Comparison of ENCODE assay signal across 20 cellular contexts in genomic region chr18:77316013-77316412, GRCh38.
"Had no signal": no experiment of that assay in that cellular context is flagged by ENCODE, and none has a peak within 500 bp of the region (broad histone marks: within the 10 kb centered on the region; RNA-seq: fewer than 3 reads in every experiment).

No MANE protein-coding gene starts in this region.

- H3K27ac Mint-ChIP-seq: activated CD8-positive, alpha-beta T cell treated with anti-CD3 and anti-CD28 coated beads, Interleukin-2, amount 10 ng/mL, durations not matched to agents 7 days and 5 days; activated naive CD4-positive, alpha-beta T cell treated with anti-CD3 and anti-CD28 coated beads, Interleukin-2, amount 50 U/mL, for 72 hours; naive B cell; T-cell; T-helper 2 cell treated with Interferon-gamma antibody and Interleukin-4, amounts not matched to agents 5 μg/mL and 100 μg/mL, for 36 hours had no signal

- H3K4me3 ChIP-seq: left lung, spleen, upper lobe of right lung had no signal

- H3K4me3 Mint-ChIP-seq: activated CD8-positive, alpha-beta T cell treated with anti-CD3 and anti-CD28 coated beads, Interleukin-2, amount 10 ng/mL, durations not matched to agents 7 days and 5 days; naive B cell; T-cell; T-helper 2 cell treated with Interferon-gamma antibody and Interleukin-4, amounts not matched to agents 5 μg/mL and 100 μg/mL, for 36 hours had no signal

- H3K27ac ChIP-seq: brain microvascular endothelial cell, foreskin keratinocyte, left lung, spleen, upper lobe of right lung, VCaP had no signal

- DNase-seq: activated CD4-positive, alpha-beta T cell treated with anti-CD3 and anti-CD28 coated beads, Interleukin-2, amount 50 U/mL, for 1 hour; activated CD4-positive, CD25-positive, alpha-beta regulatory T cell treated with anti-CD3 and anti-CD28 coated beads, Interleukin-2, amount 50 U/mL, for 72 hours; activated CD8-positive, alpha-beta T cell treated with anti-CD3 and anti-CD28 coated beads, Interleukin-2, amount 10 ng/mL, durations not matched to agents 7 days and 5 days; activated gamma-delta T cell treated with Interleukin-2 at 50 U/mL for 16 hours; activated T-cell treated with anti-CD3 and anti-CD28 coated beads, Interleukin-2, amount 50 U/mL, for 1 hour; aorta; effector memory CD4-positive, alpha-beta T cell; naive B cell; posterior cingulate gyrus; spleen; stimulated activated CD4-positive, alpha-beta T cell treated with anti-CD3 and anti-CD28 coated beads, Interleukin-4, amount 100 ng/mL, for 1 hour; stimulated activated naive CD8-positive, alpha-beta T cell treated with anti-CD3 and anti-CD28 coated beads, Interleukin-15, Interleukin-2, amounts not matched to agents 100 U/mL and 50 U/mL, for 24 hours; T-cell; upper lobe of right lung had no signal

- ATAC-seq: activated CD8-positive, alpha-beta T cell treated with anti-CD3 and anti-CD28 coated beads, Interleukin-2, amount 10 ng/mL, durations not matched to agents 7 days and 5 days; activated naive CD4-positive, alpha-beta T cell treated with anti-CD3 and anti-CD28 coated beads, Interleukin-2, amount 50 U/mL, for 72 hours; foreskin keratinocyte; left lung; stimulated activated naive CD8-positive, alpha-beta T cell treated with anti-CD3 and anti-CD28 coated beads, Interleukin-15, Interleukin-2, amounts not matched to agents 100 U/mL and 50 U/mL, for 24 hours; T-cell; upper lobe of right lung had no signal

- H3K27me3 ChIP-seq: brain microvascular endothelial cell, foreskin keratinocyte had no signal

- H3K36me3 Mint-ChIP-seq: activated naive CD4-positive, alpha-beta T cell treated with anti-CD3 and anti-CD28 coated beads, Interleukin-2, amount 50 U/mL, for 72 hours; naive B cell; T-cell had no signal

- H3K36me3 ChIP-seq: brain microvascular endothelial cell, left lung, spleen, upper lobe of right lung had no signal

- H3K9me3 Mint-ChIP-seq: activated naive CD4-positive, alpha-beta T cell treated with anti-CD3 and anti-CD28 coated beads, Interleukin-2, amount 50 U/mL, for 72 hours; naive B cell; T-cell; T-helper 2 cell treated with Interferon-gamma antibody and Interleukin-4, amounts not matched to agents 5 μg/mL and 100 μg/mL, for 36 hours had no signal

- H3K9me3 ChIP-seq: left lung, spleen, upper lobe of right lung had no signal

- H3K4me1 Mint-ChIP-seq: naive B cell, T-cell had no signal

- H3K4me1 ChIP-seq: foreskin keratinocyte, left lung, spleen, upper lobe of right lung had no signal
